ENCODE assay signal across 33 cellular contexts in genomic region chrX:124478046-124478445, GRCh38.
"Had no signal": no experiment of that assay in that cellular context is flagged by ENCODE, and none has a peak within 500 bp of the region (broad histone marks: within the 10 kb centered on the region; RNA-seq: fewer than 3 reads in every experiment).

No MANE protein-coding gene starts in this region.

- H3K4me1 ChIP-seq: SJCRH30 had no signal

- H3K9me3 ChIP-seq: MG63, SJCRH30 had no signal

- ATAC-seq: Panc1, Right ventricle myocardium inferior, SK-N-SH treated with all-trans-retinoic acid at 6 μM for 48 hours, T-cell had no signal

- DNase-seq: MG63, NCI-H1048, NCI-H1092 treated with DMSO at 0.1 percent for 48 hours, NCI-H1105 treated with DMSO at 0.1 percent for 48 hours, NCI-H1417, NCI-H1436, NCI-H146, NCI-H1694, NCI-H187, NCI-H1930, NCI-H2029 treated with DMSO at 0.1 percent for 48 hours, NCI-H2081 treated with DMSO at 0.1 percent for 48 hours, NCI-H2107, NCI-H2171, NCI-H226, NCI-H446 treated with DMSO at 0.1 percent for 48 hours, NCI-H510A, NCI-H524, NCI-H526, NCI-H69, NCI-H748 treated with DMSO at 0.1 percent for 48 hours, NCI-H82, PC-9, SHP77, SIG-M5, SJCRH30, T-cell had no signal

- H3K27ac ChIP-seq: PC-9, RWPE1, SJCRH30, SK-N-MC had no signal

- H3K4me3 ChIP-seq: MG63, PC-9, SJCRH30, SK-N-MC had no signal

- H3K36me3 ChIP-seq: MG63, SJCRH30 had no signal

- H3K27me3 ChIP-seq: MG63, SJCRH30 had no signal

- H2AFZ ChIP-seq: PC-9 had no signal

- FAIRE-seq: RCC 7860 had no signal

- H3K4me2 ChIP-seq: PC-9 had no signal
